8 cellular contexts compared by ENCODE assay signal in genomic region chr10:9209105-9209798, GRCh38.
A peak's percentile ranks its signal among the peaks of the same experiment; 100 is the strongest.
DNase-seq lines count a peak whose midpoint lies in the region; ATAC-seq and TF ChIP-seq lines count a peak whose summit lies in the region.

No MANE protein-coding gene starts in this region.

- peak; percentile 25 for DNase-seq in NCI-H748 (lab: John Stamatoyannopoulos, UW; ENCODE audit: unreplicated experiment)
- DNase-seq in NCI-H748 treated with DMSO at 0.1 percent for 48 hours (lab: John Stamatoyannopoulos, UW): no peak
- peak; percentile 19 for DNase-seq in NCI-H446 treated with DMSO at 0.1 percent for 48 hours (lab: John Stamatoyannopoulos, UW)
- peak; percentile 77 for DNase-seq in activated CD8-positive, alpha-beta memory T cell treated with anti-CD3 and anti-CD28 coated beads, Interleukin-2, amount 10 ng/mL, durations not matched to agents 7 days and 5 days
- peak; percentile 80 for DNase-seq in endothelial cell (ENCODE audit: low spot score)
- peak in 2 of 3 donors; percentile 56 to 73 for DNase-seq in mucosa of descending colon
- DNase-seq in stimulated activated CD8-positive, alpha-beta memory T cell treated with anti-CD3 and anti-CD28 coated beads, Interleukin-4, amount 100 ng/mL, for 1 hour (ENCODE audit: low read depth in 2 of 2, low spot score in 1 of 2): peak; percentile 38 to 64

- intact Hi-C loops in mucosa of descending colon (cut with DNase I, micrococcal nuclease): loop anchor here (5.0 to 10.0 kb wide), 2 partner anchors 1334 to 1337 kb away; no protein-coding TSS in a partner anchor

- no peaks in the 10 kb centered on the region for H3K36me3 Mint-ChIP-seq in activated CD8-positive, alpha-beta memory T cell treated with anti-CD3 and anti-CD28 coated beads, Interleukin-2, amount 10 ng/mL, durations not matched to agents 7 days and 5 days
- H3K36me3 Mint-ChIP-seq in endothelial cell (ENCODE audit: low read depth, unreplicated experiment): no peaks in the 10 kb centered on the region

- TF ChIP-seq CTCF in endothelial cell (IDR thresholded peaks at IDR 0.05; ENCODE audit: unreplicated experiment) (peak; percentile 99), mucosa of descending colon (IDR thresholded peaks at IDR 0.05) (peak; percentile 80)

- no peak overlapping the region for H3K4me3 Mint-ChIP-seq in activated CD8-positive, alpha-beta memory T cell treated with anti-CD3 and anti-CD28 coated beads, Interleukin-2, amount 10 ng/mL, durations not matched to agents 7 days and 5 days
- no peak overlapping the region for H3K4me3 Mint-ChIP-seq in endothelial cell (ENCODE audit: unreplicated experiment)

- H3K4me3 ChIP-seq in mucosa of descending colon: no peak overlapping the region

- ATAC-seq in HG02763 (IDR thresholded peaks at IDR 0.05; ENCODE audit: unreplicated experiment): peak; percentile 77
- peak; percentile 55 for ATAC-seq in activated CD8-positive, alpha-beta memory T cell treated with anti-CD3 and anti-CD28 coated beads, Interleukin-2, amount 10 ng/mL, durations not matched to agents 7 days and 5 days
- peak; percentile 60 for ATAC-seq in mucosa of descending colon

- CTCF ChIA-PET in activated CD8-positive, alpha-beta memory T cell treated with anti-CD3 and anti-CD28 coated beads, Interleukin-2, amount 10 ng/mL, durations not matched to agents 7 days and 5 days (lab: Charles Lee): interaction anchor here (0.7 to 1.6 kb wide), 11 partner anchors 9 to 1684 kb away, joined by 3 to 6 read pairs (median 3); no protein-coding TSS in a partner anchor

- peaks cover 13% of the 10 kb centered on the region for H3K27me3 Mint-ChIP-seq in activated CD8-positive, alpha-beta memory T cell treated with anti-CD3 and anti-CD28 coated beads, Interleukin-2, amount 10 ng/mL, durations not matched to agents 7 days and 5 days
- H3K27me3 Mint-ChIP-seq in endothelial cell (ENCODE audit: unreplicated experiment): peaks cover 1% of the 10 kb centered on the region

- H3K4me1 ChIP-seq in mucosa of descending colon (ENCODE audit: low read depth): no peaks in the 10 kb centered on the region

- no peak overlapping the region for H3K27ac Mint-ChIP-seq in activated CD8-positive, alpha-beta memory T cell treated with anti-CD3 and anti-CD28 coated beads, Interleukin-2, amount 10 ng/mL, durations not matched to agents 7 days and 5 days
- no peak overlapping the region for H3K27ac Mint-ChIP-seq in endothelial cell (ENCODE audit: unreplicated experiment)

- no peaks in the 10 kb centered on the region for H3K9me3 ChIP-seq in mucosa of descending colon

- no peaks in the 10 kb centered on the region for H3K36me3 ChIP-seq in mucosa of descending colon (ENCODE audit: low read depth)

- H3K4me1 Mint-ChIP-seq in activated CD8-positive, alpha-beta memory T cell treated with anti-CD3 and anti-CD28 coated beads, Interleukin-2, amount 10 ng/mL, durations not matched to agents 7 days and 5 days: peaks cover 2% of the 10 kb centered on the region
- peaks cover 3% of the 10 kb centered on the region for H3K4me1 Mint-ChIP-seq in endothelial cell (ENCODE audit: unreplicated experiment)

- H3K9me3 Mint-ChIP-seq in activated CD8-positive, alpha-beta memory T cell treated with anti-CD3 and anti-CD28 coated beads, Interleukin-2, amount 10 ng/mL, durations not matched to agents 7 days and 5 days (ENCODE audit: low read depth): no peaks in the 10 kb centered on the region
- H3K9me3 Mint-ChIP-seq in endothelial cell (ENCODE audit: unreplicated experiment): no peaks in the 10 kb centered on the region
